ENCODE assay signal across 8 cellular contexts in the genomic region with DNA sequence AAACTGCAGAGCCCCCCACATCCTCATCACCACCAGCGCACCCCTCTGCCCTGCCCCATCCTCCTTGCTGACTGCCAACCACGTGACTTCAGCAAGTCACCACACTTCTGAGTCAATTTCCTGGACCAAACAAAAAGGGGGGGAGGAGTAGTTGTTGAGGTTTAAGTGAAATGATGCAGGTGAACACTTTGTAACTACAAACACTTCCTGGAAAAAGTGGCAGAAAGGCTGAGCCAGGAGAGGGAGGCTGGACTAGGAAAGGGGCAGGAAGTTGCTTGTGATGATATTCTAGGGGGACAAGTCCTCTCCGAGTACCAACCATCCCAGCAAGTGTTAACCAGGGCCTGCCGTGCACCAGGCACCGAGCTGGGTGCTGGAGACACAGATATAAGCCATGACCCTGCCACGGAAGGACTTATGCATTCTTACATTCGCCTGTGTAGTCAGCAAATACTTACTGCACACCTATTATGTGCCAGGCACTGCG.
DNase-seq lines count a peak whose midpoint lies in the region; TF ChIP-seq lines count a peak whose summit lies in the region.

No MANE protein-coding gene starts in this region.

- H3K9me3 Mint-ChIP-seq in activated T-helper 1 cell treated with anti-CD3 and anti-CD28 coated beads, Interleukin-12 subunit alpha, Interleukin-12 subunit beta, Interleukin-2, Interleukin-4 antibody, amounts not matched to agents 30 ng/mL and 10 ng/mL and 1 ng/mL, durations not matched to agents 14 hours and 24 hours and 36 hours: peaks cover 26% of the 10 kb centered on the region

- H3K27me3 ChIP-seq in OCI-LY3 (ENCODE audit: low read depth, low read length) (no peaks in the 10 kb centered on the region), left ventricle myocardium inferior (ENCODE audit: low read depth) (no peaks in the 10 kb centered on the region)

- H3K79me2 ChIP-seq in OCI-LY3 (ENCODE audit: low read length): no peaks in the 10 kb centered on the region

- H3K9me3 ChIP-seq in OCI-LY3 (ENCODE audit: insufficient read depth, low read length): 0 out of 2 replicates have a peak, but pooled peaks cover 3% of the 10 kb centered on the region
- H3K9me3 ChIP-seq in left ventricle myocardium inferior (replicated peaks): peaks cover 12% of the 10 kb centered on the region

- H3K4me1 ChIP-seq in OCI-LY3 (ENCODE audit: low read length) (peaks cover 19% of the 10 kb centered on the region), left ventricle myocardium inferior (peaks cover 55% of the 10 kb centered on the region)

- TF ChIP-seq CTCF in OCI-LY3 (IDR thresholded peaks at IDR 0.05; ENCODE audit: low read depth, low read length) (no peak), left ventricle myocardium inferior (IDR thresholded peaks at IDR 0.05; ENCODE audit: borderline replicate concordance) (no peak)

- no peak overlapping the region for H3K9ac ChIP-seq in OCI-LY3 (ENCODE audit: low read length)

- peaks cover 54% of the 10 kb centered on the region for H3K36me3 Mint-ChIP-seq in activated T-helper 1 cell treated with anti-CD3 and anti-CD28 coated beads, Interleukin-12 subunit alpha, Interleukin-12 subunit beta, Interleukin-2, Interleukin-4 antibody, amounts not matched to agents 30 ng/mL and 10 ng/mL and 1 ng/mL, durations not matched to agents 14 hours and 24 hours and 36 hours (ENCODE audit: low read depth)

- H3K4me1 Mint-ChIP-seq in activated T-helper 1 cell treated with anti-CD3 and anti-CD28 coated beads, Interleukin-12 subunit alpha, Interleukin-12 subunit beta, Interleukin-2, Interleukin-4 antibody, amounts not matched to agents 30 ng/mL and 10 ng/mL and 1 ng/mL, durations not matched to agents 14 hours and 24 hours and 36 hours (ENCODE audit: low read depth): peaks cover 86% of the 10 kb centered on the region

- H3K27me3 Mint-ChIP-seq in activated T-helper 1 cell treated with anti-CD3 and anti-CD28 coated beads, Interleukin-12 subunit alpha, Interleukin-12 subunit beta, Interleukin-2, Interleukin-4 antibody, amounts not matched to agents 30 ng/mL and 10 ng/mL and 1 ng/mL, durations not matched to agents 14 hours and 24 hours and 36 hours (ENCODE audit: insufficient read depth): no peaks in the 10 kb centered on the region

- H3K4me3 Mint-ChIP-seq in activated T-helper 1 cell treated with anti-CD3 and anti-CD28 coated beads, Interleukin-12 subunit alpha, Interleukin-12 subunit beta, Interleukin-2, Interleukin-4 antibody, amounts not matched to agents 30 ng/mL and 10 ng/mL and 1 ng/mL, durations not matched to agents 14 hours and 24 hours and 36 hours: peak overlapping the region; percentile 78

- H3K4me2 ChIP-seq in OCI-LY3 (ENCODE audit: low read length): 0 out of 2 replicates have a peak overlapping the region, but pooled peaks have one; percentile 7

- H3K4me3 ChIP-seq in OCI-LY3 (ENCODE audit: low read length) (no peak overlapping the region), left ventricle myocardium inferior (no peak overlapping the region)

- no peak overlapping the region for H3K27ac ChIP-seq in OCI-LY3 (ENCODE audit: low read length)
- H3K27ac ChIP-seq in left ventricle myocardium inferior (replicated peaks): peak overlapping the region; percentile 84

- H3K36me3 ChIP-seq in OCI-LY3 (replicated peaks; ENCODE audit: low read depth, low read length) (no peaks in the 10 kb centered on the region), left ventricle myocardium inferior (no peaks in the 10 kb centered on the region)

- H2AFZ ChIP-seq in OCI-LY3 (ENCODE audit: low read depth, low read length): no peak overlapping the region

- DNase-seq in NCI-H510A treated with DMSO at 0.1 percent for 48 hours (lab: John Stamatoyannopoulos, UW) (peak; percentile 53), NCI-H510A (lab: John Stamatoyannopoulos, UW) (no peak), left ventricle myocardium inferior (no peak), hypothalamus (lab: John Stamatoyannopoulos, UW) (no peak), HT-29 (ENCODE audit: low spot score) (no peak)
- peak; percentile 75 for DNase-seq in activated T-helper 1 cell treated with anti-CD3 and anti-CD28 coated beads, Interleukin-12 subunit alpha, Interleukin-12 subunit beta, Interleukin-2, Interleukin-4 antibody, amounts not matched to agents 30 ng/mL and 10 ng/mL and 1 ng/mL, durations not matched to agents 14 hours and 24 hours and 36 hours (ENCODE audit: low spot score)
- peak; percentile 49 to 63 for DNase-seq in stimulated activated CD8-positive, alpha-beta memory T cell treated with anti-CD3 and anti-CD28 coated beads, Interleukin-4, amount 100 ng/mL, for 4 hours (ENCODE audit: low read depth in 2 of 2, low spot score in 1 of 2)

- peak overlapping the region; percentile 96 for H3K27ac Mint-ChIP-seq in activated T-helper 1 cell treated with anti-CD3 and anti-CD28 coated beads, Interleukin-12 subunit alpha, Interleukin-12 subunit beta, Interleukin-2, Interleukin-4 antibody, amounts not matched to agents 30 ng/mL and 10 ng/mL and 1 ng/mL, durations not matched to agents 14 hours and 24 hours and 36 hours

- intact Hi-C loops in activated T-helper 1 cell treated with anti-CD3 and anti-CD28 coated beads, Interleukin-12 subunit alpha, Interleukin-12 subunit beta, Interleukin-2, Interleukin-4 antibody, amounts not matched to agents 30 ng/mL and 10 ng/mL and 1 ng/mL, durations not matched to agents 14 hours and 24 hours and 36 hours (cut with micrococcal nuclease): loop anchor here (1.0 to 2.0 kb wide), 5 partner anchors 9 to 62 kb away; no protein-coding TSS in a partner anchor
- intact Hi-C loops in left ventricle myocardium inferior (cut with micrococcal nuclease): no loop called here

- H4K20me1 ChIP-seq in OCI-LY3 (ENCODE audit: insufficient read depth, low read length): peaks cover 8% of the 10 kb centered on the region; the same call in 1 of the 2 replicates

Comparison
In these comparisons a context has a peak if more than half of its experiments do, and no peak if none do; other contexts are left out.
1. DNase-seq: peak in NCI-H510A treated with DMSO at 0.1 percent for 48 hours (single experiment), activated T-helper 1 cell treated with anti-CD3 and anti-CD28 coated beads, Interleukin-12 subunit alpha, Interleukin-12 subunit beta, Interleukin-2, Interleukin-4 antibody, amounts not matched to agents 30 ng/mL and 10 ng/mL and 1 ng/mL, durations not matched to agents 14 hours and 24 hours and 36 hours (single experiment) and stimulated activated CD8-positive, alpha-beta memory T cell treated with anti-CD3 and anti-CD28 coated beads, Interleukin-4, amount 100 ng/mL, for 4 hours (2 of 2); none in NCI-H510A (single experiment), left ventricle myocardium inferior (single experiment), hypothalamus (0 of 51) and HT-29 (single experiment).